Comparison of ENCODE assay signal across 19 cellular contexts in the genomic region with DNA sequence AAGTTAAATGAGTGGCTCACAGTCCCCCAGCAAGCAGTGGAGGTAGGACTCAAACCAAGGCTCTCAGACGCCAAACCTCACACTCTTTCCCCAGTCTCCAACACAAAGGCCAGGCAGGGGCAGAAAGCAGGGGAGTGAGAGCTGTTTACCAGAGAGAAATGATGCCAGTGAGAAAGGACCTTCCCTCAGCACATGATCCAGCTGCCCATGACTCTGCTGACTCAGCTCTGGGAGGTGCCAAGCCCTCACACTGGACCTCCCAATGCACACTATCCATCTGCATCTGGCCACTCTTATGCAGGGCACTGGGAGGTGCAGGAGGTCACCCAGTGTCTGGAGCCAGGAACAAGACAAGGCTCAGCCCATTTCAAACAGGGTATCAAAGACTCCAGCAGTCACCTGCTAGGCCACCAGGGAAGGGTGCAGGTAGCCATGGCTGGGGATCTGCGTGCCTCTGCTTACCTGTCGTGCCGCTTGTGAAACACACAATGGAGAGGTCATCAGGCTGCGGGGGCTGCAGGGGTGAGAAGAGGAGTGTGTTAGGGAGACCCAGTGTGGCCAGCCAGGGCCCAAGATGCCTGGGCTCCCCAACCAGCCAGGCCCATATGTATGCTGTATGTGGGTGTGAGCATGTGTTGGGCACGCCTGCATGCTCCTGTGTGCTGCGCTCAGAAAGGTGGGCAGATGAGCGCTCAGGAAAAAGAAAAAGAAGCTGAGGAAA. TPM values are rescaled to one million over a fixed set of nuclear protein-coding genes. Genes with fewer than 3 reads are reported as not detected.
"Had no signal": no experiment of that assay in that cellular context is flagged by ENCODE, and none has a peak within 500 bp of the region (broad histone marks: within the 10 kb centered on the region; RNA-seq: fewer than 3 reads in every experiment).

No MANE protein-coding gene starts in this region.

- H3K4me1 ChIP-seq: colonic mucosa, psoas muscle had no signal

- H3K4me1 Mint-ChIP-seq: stimulated activated naive B cell treated with anti-CD40 and anti-IgM and Interleukin-4, amounts not matched to agents 10 μg/mL and 1 μg/mL and 100 μg/mL, for 72 hours had no signal

- H3K36me3 ChIP-seq: colonic mucosa, gastroesophageal sphincter had no signal

- FAIRE-seq: TTC549 had no signal

- H3K27ac ChIP-seq: colonic mucosa, psoas muscle, testis had no signal

- H3K4me3 ChIP-seq: colonic mucosa, gastroesophageal sphincter, lung, psoas muscle, testis had no signal

- H3K9me3 Mint-ChIP-seq: activated naive CD8-positive, alpha-beta T cell treated with anti-CD3 and anti-CD28 coated beads for 36 hours; stimulated activated naive B cell treated with anti-CD40 and anti-IgM and Interleukin-4, amounts not matched to agents 10 μg/mL and 1 μg/mL and 100 μg/mL, for 72 hours; T-helper 1 cell treated with Interleukin-12 subunit alpha and Interleukin-12 subunit beta and Interleukin-4 antibody, amounts not matched to agents 30 μg/mL and 1 μg/mL, for 36 hours had no signal

- ATAC-seq: gastroesophageal sphincter; naive thymus-derived CD8-positive, alpha-beta T cell; psoas muscle; sciatic nerve; stimulated activated naive B cell treated with anti-CD40 and anti-IgM and Interleukin-4, amounts not matched to agents 10 μg/mL and 1 μg/mL and 100 μg/mL, for 72 hours had no signal

- H3K36me3 Mint-ChIP-seq: activated naive CD8-positive, alpha-beta T cell treated with anti-CD3 and anti-CD28 coated beads for 36 hours; naive thymus-derived CD8-positive, alpha-beta T cell; stimulated activated naive B cell treated with anti-CD40 and anti-IgM and Interleukin-4, amounts not matched to agents 10 μg/mL and 1 μg/mL and 100 μg/mL, for 72 hours had no signal

- H3K27me3 Mint-ChIP-seq: activated naive CD8-positive, alpha-beta T cell treated with anti-CD3 and anti-CD28 coated beads for 36 hours; naive thymus-derived CD8-positive, alpha-beta T cell had no signal

- H3K9me3 ChIP-seq: colonic mucosa, gastroesophageal sphincter, psoas muscle, testis had no signal

- H3K27ac Mint-ChIP-seq: activated naive CD8-positive, alpha-beta T cell treated with anti-CD3 and anti-CD28 coated beads for 36 hours; stimulated activated naive B cell treated with anti-CD40 and anti-IgM and Interleukin-4, amounts not matched to agents 10 μg/mL and 1 μg/mL and 100 μg/mL, for 72 hours; T-helper 1 cell treated with Interleukin-12 subunit alpha and Interleukin-12 subunit beta and Interleukin-4 antibody, amounts not matched to agents 30 μg/mL and 1 μg/mL, for 36 hours had no signal

- DNase-seq: activated CD4-positive, alpha-beta T cell treated with anti-CD3 and anti-CD28 coated beads, Interleukin-2, amount 50 U/mL, for 1 hour; activated gamma-delta T cell treated with Interleukin-2 at 50 U/mL for 16 hours; activated naive CD8-positive, alpha-beta T cell treated with anti-CD3 and anti-CD28 coated beads for 36 hours; activated T-cell treated with anti-CD3 and anti-CD28 coated beads for 4 hours; colonic mucosa; effector CD8-positive, alpha-beta T cell; kidney glomerular epithelial cell; psoas muscle; stimulated activated CD4-positive, alpha-beta T cell treated with anti-CD3 and anti-CD28 coated beads, Interleukin-2, amount 100 ng/mL, for 24 hours; stimulated activated naive B cell treated with anti-CD40 and anti-IgM and Interleukin-4, amounts not matched to agents 10 μg/mL and 1 μg/mL and 100 μg/mL, for 72 hours; testis had no signal

- H3K27me3 ChIP-seq: colonic mucosa, gastroesophageal sphincter, testis had no signal

- H3K4me3 Mint-ChIP-seq: activated naive CD8-positive, alpha-beta T cell treated with anti-CD3 and anti-CD28 coated beads for 36 hours; stimulated activated naive B cell treated with anti-CD40 and anti-IgM and Interleukin-4, amounts not matched to agents 10 μg/mL and 1 μg/mL and 100 μg/mL, for 72 hours; T-helper 1 cell treated with Interleukin-12 subunit alpha and Interleukin-12 subunit beta and Interleukin-4 antibody, amounts not matched to agents 30 μg/mL and 1 μg/mL, for 36 hours had no signal

RNA-seq across cellular contexts. Expression of gene MEIKIN, which starts 39.6 kb away (rescaled TPM):
- total RNA-seq: activated CD8-positive, alpha-beta memory T cell treated with anti-CD3 and anti-CD28 coated beads for 36 hours; activated naive CD8-positive, alpha-beta T cell treated with anti-CD3 and anti-CD28 coated beads for 36 hours; colonic mucosa; lung; sciatic nerve; ureter had no signal
- polyA plus RNA-seq: naive thymus-derived CD8-positive, alpha-beta T cell; psoas muscle had no signal
